9 cellular contexts compared by ENCODE assay signal in the genomic region with DNA sequence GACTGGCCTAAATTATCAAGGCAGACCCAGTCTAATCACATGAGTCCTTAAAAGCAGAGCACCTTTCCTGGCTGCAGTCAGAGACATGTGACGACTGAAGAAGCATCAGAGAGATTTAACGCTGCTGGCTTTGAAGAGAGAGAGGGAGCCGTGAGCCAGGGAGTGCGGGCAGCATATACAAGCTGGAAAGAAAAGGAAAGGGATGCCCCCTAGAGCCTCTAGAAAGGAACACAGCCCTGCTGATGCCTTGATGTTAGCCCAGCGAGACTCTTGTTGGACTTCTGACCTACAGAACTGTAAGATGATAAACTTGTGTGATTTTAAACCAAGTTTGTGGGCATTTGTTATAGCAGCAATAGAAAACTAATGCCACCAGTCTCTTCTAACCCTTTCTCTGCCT. TPM values are rescaled to one million over a fixed set of nuclear protein-coding genes. Genes with fewer than 3 reads are reported as not detected.
DNase-seq lines count a peak whose midpoint lies in the region; ATAC-seq and TF ChIP-seq lines count a peak whose summit lies in the region.
"Had no signal": no experiment of that assay in that cellular context is flagged by ENCODE, and none has a peak within 500 bp of the region (broad histone marks: within the 10 kb centered on the region; RNA-seq: fewer than 3 reads in every experiment).

No MANE protein-coding gene starts in this region.

- H3K9me3 ChIP-seq in OCI-LY3 (ENCODE audit: insufficient read depth, low read length) (no peaks in the 10 kb centered on the region), upper lobe of left lung (no peaks in the 10 kb centered on the region)

- H3K27ac ChIP-seq in OCI-LY3 (ENCODE audit: low read length) (no peak overlapping the region), upper lobe of left lung (no peak overlapping the region)

- ATAC-seq in HG02798 (IDR thresholded peaks at IDR 0.05; ENCODE audit: poor library complexity, unreplicated experiment) (no peak), upper lobe of left lung (ENCODE audit: low FRiP score in 2 of 2) (no peak)

- peaks cover 14% of the 10 kb centered on the region for H3K36me3 ChIP-seq in OCI-LY3 (replicated peaks; ENCODE audit: low read depth, low read length)
- H3K36me3 ChIP-seq in upper lobe of left lung = peaks cover 12 to 73% (median 33%) of the 10 kb centered on the region in 4 donors

- no peak overlapping the region for H3K9ac ChIP-seq in OCI-LY3 (ENCODE audit: low read length)

- no peak for TF ChIP-seq POLR2A in upper lobe of left lung (IDR thresholded peaks at IDR 0.05)

- WGBS in upper lobe of left lung, 2 donors = 78 to 88% methylated on average over 5 of the region's 5 CpGs

- no peaks in the 10 kb centered on the region for H4K20me1 ChIP-seq in OCI-LY3 (ENCODE audit: insufficient read depth, low read length)

- H3K4me1 ChIP-seq in OCI-LY3 (ENCODE audit: low read length) (no peaks in the 10 kb centered on the region), upper lobe of left lung (no peaks in the 10 kb centered on the region)

- TF ChIP-seq CTCF in GM12865 (IDR thresholded peaks at IDR 0.05; ENCODE audit: insufficient read depth, low read depth, low read length, missing control alignments) (peak; percentile 21), OCI-LY3 (IDR thresholded peaks at IDR 0.05; ENCODE audit: low read depth, low read length) (peak; percentile 21; the same call in 1 of the 2 replicates), epithelial cell of esophagus (IDR thresholded peaks at IDR 0.05; ENCODE audit: insufficient read depth, low read depth, low read length, missing control alignments) (no peak), upper lobe of left lung (IDR thresholded peaks at IDR 0.05) (no peak)

- no peak overlapping the region for H3K4me2 ChIP-seq in OCI-LY3 (ENCODE audit: low read length)

- H3K27me3 ChIP-seq in OCI-LY3 (ENCODE audit: low read depth, low read length) (no peaks in the 10 kb centered on the region), upper lobe of left lung (no peaks in the 10 kb centered on the region)

- H3K4me3 ChIP-seq in GM12865 (ENCODE audit: low read depth, low read length) = no peak overlapping the region
- no peak overlapping the region for H3K4me3 ChIP-seq in OCI-LY3 (ENCODE audit: low read length)
- no peak overlapping the region for H3K4me3 ChIP-seq in epithelial cell of esophagus (ENCODE audit: low read length)
- H3K4me3 ChIP-seq in upper lobe of left lung = no peak overlapping the region

- no peak for TF ChIP-seq EP300 in upper lobe of left lung (IDR thresholded peaks at IDR 0.05)

- no peak overlapping the region for H2AFZ ChIP-seq in OCI-LY3 (ENCODE audit: low read depth, low read length)

- DNase-seq in A172 (ENCODE audit: low spot score) = peak; percentile 25
- DNase-seq in GM12865 (ENCODE audit: low read depth) = peak; percentile 19
- peak; percentile 2 for DNase-seq in epithelial cell of esophagus (ENCODE audit: low read depth)
- no peak for DNase-seq in Ammon's horn (ENCODE audit: low spot score)
- no peak for DNase-seq in MV-4-11 (lab: John Stamatoyannopoulos, UW)
- DNase-seq in upper lobe of left lung = no peak
- DNase-seq: NCI-H1436 had no signal

- no peaks in the 10 kb centered on the region for H3K79me2 ChIP-seq in OCI-LY3 (ENCODE audit: low read length)

RNA-seq across cellular contexts. Expression of a gene that starts 58.1 kb away (rescaled TPM):
- 14.4 and 31.5 TPM in 2 replicates for total RNA-seq in A172 (2014; rRNA removed; shearing (Covaris generic))
- total RNA-seq in upper lobe of left lung = 10 to 100 TPM; 24.3 to 52.4 (median 33.8) TPM

RNA-seq across cellular contexts. Expression of a gene that starts 58.3 kb away (rescaled TPM):
- total RNA-seq in A172 (2014; rRNA removed; shearing (Covaris generic)) = 13.3 and 15.4 TPM in 2 replicates
- 10 to 100 TPM in 2 of 6 donors, 1 to 10 TPM in 4; 3.9 to 11.6 (median 8.3) TPM for total RNA-seq in upper lobe of left lung

RNA-seq across cellular contexts. Expression of a gene that starts 59.7 kb away (rescaled TPM):
- 19.4 and 26.1 TPM in 2 replicates for total RNA-seq in A172 (2014; rRNA removed; shearing (Covaris generic))
- total RNA-seq in upper lobe of left lung = 10 to 100 TPM; 14.0 to 36.4 (median 21.7) TPM

Comparison
In these comparisons a context has a peak if more than half of its experiments do, and no peak if none do; other contexts are left out.
1. DNase-seq: peak in A172 (single experiment), GM12865 (single experiment) and epithelial cell of esophagus (single experiment); none in Ammon's horn (single experiment), MV-4-11 (single experiment) and upper lobe of left lung (0 of 2).
2. CTCF ChIP-seq: peak in GM12865 (single experiment) and OCI-LY3 (single experiment); none in epithelial cell of esophagus (single experiment) and upper lobe of left lung (0 of 6).